2 cellular contexts compared by ENCODE assay signal in genomic region chr9:35638755-35639154, GRCh38. TPM values are rescaled to one million over a fixed set of nuclear protein-coding genes. Genes with fewer than 3 reads are reported as not detected.
"Had no signal": no experiment of that assay in that cellular context is flagged by ENCODE, and none has a peak within 500 bp of the region (broad histone marks: within the 10 kb centered on the region; RNA-seq: fewer than 3 reads in every experiment).

No MANE protein-coding gene starts in this region.

RNA-seq across cellular contexts. Expression of gene SIT1, which starts 12.0 kb away (rescaled TPM):
- total RNA-seq: glomerular endothelial cell, lower leg skin had no signal
